1 cellular context compared by ENCODE assay signal in the genomic region with DNA sequence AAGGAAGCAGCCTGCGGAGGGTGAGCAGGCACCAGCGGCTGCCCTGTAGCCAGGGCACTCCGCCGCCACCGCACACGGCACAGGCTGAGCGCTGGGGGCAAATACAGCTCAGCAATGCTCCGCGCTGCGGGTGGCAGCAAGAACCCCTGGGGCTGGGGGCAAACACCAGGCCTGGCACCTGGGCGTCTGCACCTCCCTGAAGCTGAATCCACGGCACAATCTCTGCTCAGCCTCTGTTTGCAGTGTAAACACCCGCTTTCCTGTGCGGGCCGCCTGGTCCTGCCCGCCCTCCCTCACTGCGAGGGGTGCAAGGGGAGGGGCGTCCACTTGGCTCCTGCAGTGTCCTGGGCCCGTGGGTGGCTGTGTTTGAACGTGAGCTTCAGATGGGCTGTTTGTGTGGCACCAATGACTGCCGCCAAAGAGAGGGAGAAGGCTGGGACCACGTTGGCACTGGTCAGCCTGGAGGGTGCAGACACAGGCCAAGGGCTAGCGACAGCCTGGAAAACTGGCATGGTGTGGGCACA.
TF ChIP-seq lines count a peak whose summit lies in the region.

No MANE protein-coding gene starts in this region.

TF ChIP-seq in HepG2, 621 proteins besides CTCF, POLR2A, EP300 and RAD21 (continued from another document and continues in another):
- peak; percentile 39; the same call in 1 of the 2 replicates for TF ChIP-seq FOXK1 (CRISPR knock-in tag; IDR thresholded peaks at IDR 0.05; ENCODE audit: borderline replicate concordance, low read depth)
- TF ChIP-seq CCAR2 (optimal IDR thresholded peaks at IDR 0.05; ENCODE audit: low read depth, low read length), result no peak
- no peak for TF ChIP-seq GABPA (IDR thresholded peaks at IDR 0.05; ENCODE audit: low read depth, low read length)
- TF ChIP-seq GABPA (CRISPR knock-in tag; IDR thresholded peaks at IDR 0.05; ENCODE audit: low read depth), result no peak
- peak; percentile 66; the same call in 1 of the 2 replicates for TF ChIP-seq ZBTB34 (CRISPR knock-in tag; IDR thresholded peaks at IDR 0.05)
- TF ChIP-seq ZSCAN30 (CRISPR knock-in tag; IDR thresholded peaks at IDR 0.05), result no peak
- no peak for TF ChIP-seq SP1 (IDR thresholded peaks at IDR 0.05)
- TF ChIP-seq SP1 (CRISPR knock-in tag; IDR thresholded peaks at IDR 0.05), result no peak
- TF ChIP-seq ZFP36 (IDR thresholded peaks at IDR 0.05; ENCODE audit: borderline replicate concordance, low read depth, low read length, partially characterized antibody), result no peak
- TF ChIP-seq NAIF1 (CRISPR knock-in tag; IDR thresholded peaks at IDR 0.05; ENCODE audit: borderline replicate concordance), result no peak
- no peak for TF ChIP-seq SP4 (CRISPR knock-in tag; IDR thresholded peaks at IDR 0.05)
- TF ChIP-seq IRF2 (CRISPR knock-in tag; IDR thresholded peaks at IDR 0.05), result no peak
- TF ChIP-seq, protein P1, sequence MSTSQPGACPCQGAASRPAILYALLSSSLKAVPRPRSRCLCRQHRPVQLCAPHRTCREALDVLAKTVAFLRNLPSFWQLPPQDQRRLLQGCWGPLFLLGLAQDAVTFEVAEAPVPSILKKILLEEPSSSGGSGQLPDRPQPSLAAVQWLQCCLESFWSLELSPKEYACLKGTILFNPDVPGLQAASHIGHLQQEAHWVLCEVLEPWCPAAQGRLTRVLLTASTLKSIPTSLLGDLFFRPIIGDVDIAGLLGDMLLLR (CRISPR knock-in tag; IDR thresholded peaks at IDR 0.05), result no peak
- TF ChIP-seq NR3C1 (CRISPR knock-in tag; IDR thresholded peaks at IDR 0.05), result no peak
- TF ChIP-seq ZNF678 (CRISPR knock-in tag; IDR thresholded peaks at IDR 0.05), result no peak
- TF ChIP-seq, protein P2, sequence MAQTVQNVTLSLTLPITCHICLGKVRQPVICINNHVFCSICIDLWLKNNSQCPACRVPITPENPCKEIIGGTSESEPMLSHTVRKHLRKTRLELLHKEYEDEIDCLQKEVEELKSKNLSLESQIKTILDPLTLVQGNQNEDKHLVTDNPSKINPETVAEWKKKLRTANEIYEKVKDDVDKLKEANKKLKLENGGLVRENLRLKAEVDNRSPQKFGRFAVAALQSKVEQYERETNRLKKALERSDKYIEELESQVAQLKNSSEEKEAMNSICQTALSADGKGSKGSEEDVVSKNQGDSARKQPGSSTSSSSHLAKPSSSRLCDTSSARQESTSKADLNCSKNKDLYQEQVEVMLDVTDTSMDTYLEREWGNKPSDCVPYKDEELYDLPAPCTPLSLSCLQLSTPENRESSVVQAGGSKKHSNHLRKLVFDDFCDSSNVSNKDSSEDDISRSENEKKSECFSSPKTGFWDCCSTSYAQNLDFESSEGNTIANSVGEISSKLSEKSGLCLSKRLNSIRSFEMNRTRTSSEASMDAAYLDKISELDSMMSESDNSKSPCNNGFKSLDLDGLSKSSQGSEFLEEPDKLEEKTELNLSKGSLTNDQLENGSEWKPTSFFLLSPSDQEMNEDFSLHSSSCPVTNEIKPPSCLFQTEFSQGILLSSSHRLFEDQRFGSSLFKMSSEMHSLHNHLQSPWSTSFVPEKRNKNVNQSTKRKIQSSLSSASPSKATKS (CRISPR knock-in tag; IDR thresholded peaks at IDR 0.05), result no peak
- TF ChIP-seq THRA (CRISPR knock-in tag; IDR thresholded peaks at IDR 0.05; ENCODE audit: borderline replicate concordance), result no peak
- peak; percentile 18; the same call in 1 of the 2 replicates for TF ChIP-seq KAT8 (CRISPR knock-in tag; IDR thresholded peaks at IDR 0.05)
- TF ChIP-seq, protein P3, sequence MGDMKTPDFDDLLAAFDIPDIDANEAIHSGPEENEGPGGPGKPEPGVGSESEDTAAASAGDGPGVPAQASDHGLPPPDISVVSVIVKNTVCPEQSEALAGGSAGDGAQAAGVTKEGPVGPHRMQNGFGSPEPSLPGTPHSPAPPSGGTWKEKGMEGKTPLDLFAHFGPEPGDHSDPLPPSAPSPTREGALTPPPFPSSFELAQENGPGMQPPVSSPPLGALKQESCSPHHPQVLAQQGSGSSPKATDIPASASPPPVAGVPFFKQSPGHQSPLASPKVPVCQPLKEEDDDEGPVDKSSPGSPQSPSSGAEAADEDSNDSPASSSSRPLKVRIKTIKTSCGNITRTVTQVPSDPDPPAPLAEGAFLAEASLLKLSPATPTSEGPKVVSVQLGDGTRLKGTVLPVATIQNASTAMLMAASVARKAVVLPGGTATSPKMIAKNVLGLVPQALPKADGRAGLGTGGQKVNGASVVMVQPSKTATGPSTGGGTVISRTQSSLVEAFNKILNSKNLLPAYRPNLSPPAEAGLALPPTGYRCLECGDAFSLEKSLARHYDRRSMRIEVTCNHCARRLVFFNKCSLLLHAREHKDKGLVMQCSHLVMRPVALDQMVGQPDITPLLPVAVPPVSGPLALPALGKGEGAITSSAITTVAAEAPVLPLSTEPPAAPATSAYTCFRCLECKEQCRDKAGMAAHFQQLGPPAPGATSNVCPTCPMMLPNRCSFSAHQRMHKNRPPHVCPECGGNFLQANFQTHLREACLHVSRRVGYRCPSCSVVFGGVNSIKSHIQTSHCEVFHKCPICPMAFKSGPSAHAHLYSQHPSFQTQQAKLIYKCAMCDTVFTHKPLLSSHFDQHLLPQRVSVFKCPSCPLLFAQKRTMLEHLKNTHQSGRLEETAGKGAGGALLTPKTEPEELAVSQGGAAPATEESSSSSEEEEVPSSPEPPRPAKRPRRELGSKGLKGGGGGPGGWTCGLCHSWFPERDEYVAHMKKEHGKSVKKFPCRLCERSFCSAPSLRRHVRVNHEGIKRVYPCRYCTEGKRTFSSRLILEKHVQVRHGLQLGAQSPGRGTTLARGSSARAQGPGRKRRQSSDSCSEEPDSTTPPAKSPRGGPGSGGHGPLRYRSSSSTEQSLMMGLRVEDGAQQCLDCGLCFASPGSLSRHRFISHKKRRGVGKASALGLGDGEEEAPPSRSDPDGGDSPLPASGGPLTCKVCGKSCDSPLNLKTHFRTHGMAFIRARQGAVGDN (CRISPR knock-in tag; IDR thresholded peaks at IDR 0.05), result peak; percentile 86
- no peak for TF ChIP-seq MTF1 (CRISPR knock-in tag; IDR thresholded peaks at IDR 0.05)
- TF ChIP-seq ZFP41 (CRISPR knock-in tag; IDR thresholded peaks at IDR 0.05; ENCODE audit: borderline replicate concordance), result no peak
- TF ChIP-seq ELF4 (CRISPR knock-in tag; IDR thresholded peaks at IDR 0.05; ENCODE audit: borderline replicate concordance), result no peak
- TF ChIP-seq HNRNPLL (IDR thresholded peaks at IDR 0.05; ENCODE audit: low read depth, low read length, poor library complexity, severe bottlenecking), result peak; percentile 51
- TF ChIP-seq ELF1 (CRISPR knock-in tag; IDR thresholded peaks at IDR 0.05), result no peak; the same call in 1 of the 2 replicates
- no peak for TF ChIP-seq KLF13 (CRISPR knock-in tag; IDR thresholded peaks at IDR 0.05)
- TF ChIP-seq, protein P4, sequence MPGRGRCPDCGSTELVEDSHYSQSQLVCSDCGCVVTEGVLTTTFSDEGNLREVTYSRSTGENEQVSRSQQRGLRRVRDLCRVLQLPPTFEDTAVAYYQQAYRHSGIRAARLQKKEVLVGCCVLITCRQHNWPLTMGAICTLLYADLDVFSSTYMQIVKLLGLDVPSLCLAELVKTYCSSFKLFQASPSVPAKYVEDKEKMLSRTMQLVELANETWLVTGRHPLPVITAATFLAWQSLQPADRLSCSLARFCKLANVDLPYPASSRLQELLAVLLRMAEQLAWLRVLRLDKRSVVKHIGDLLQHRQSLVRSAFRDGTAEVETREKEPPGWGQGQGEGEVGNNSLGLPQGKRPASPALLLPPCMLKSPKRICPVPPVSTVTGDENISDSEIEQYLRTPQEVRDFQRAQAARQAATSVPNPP (CRISPR knock-in tag; IDR thresholded peaks at IDR 0.05), result no peak
- no peak for TF ChIP-seq ZNF496 (CRISPR knock-in tag; IDR thresholded peaks at IDR 0.05; ENCODE audit: insufficient replicate concordance)
- no peak for TF ChIP-seq ZBTB43 (CRISPR knock-in tag; conservative IDR thresholded peaks at IDR 0.05)
- TF ChIP-seq ZNF660 (CRISPR knock-in tag; IDR thresholded peaks at IDR 0.05; ENCODE audit: borderline replicate concordance, low read depth), result no peak
- TF ChIP-seq JDP2 (CRISPR knock-in tag; IDR thresholded peaks at IDR 0.05; ENCODE audit: borderline replicate concordance), result no peak
- TF ChIP-seq, protein P5, sequence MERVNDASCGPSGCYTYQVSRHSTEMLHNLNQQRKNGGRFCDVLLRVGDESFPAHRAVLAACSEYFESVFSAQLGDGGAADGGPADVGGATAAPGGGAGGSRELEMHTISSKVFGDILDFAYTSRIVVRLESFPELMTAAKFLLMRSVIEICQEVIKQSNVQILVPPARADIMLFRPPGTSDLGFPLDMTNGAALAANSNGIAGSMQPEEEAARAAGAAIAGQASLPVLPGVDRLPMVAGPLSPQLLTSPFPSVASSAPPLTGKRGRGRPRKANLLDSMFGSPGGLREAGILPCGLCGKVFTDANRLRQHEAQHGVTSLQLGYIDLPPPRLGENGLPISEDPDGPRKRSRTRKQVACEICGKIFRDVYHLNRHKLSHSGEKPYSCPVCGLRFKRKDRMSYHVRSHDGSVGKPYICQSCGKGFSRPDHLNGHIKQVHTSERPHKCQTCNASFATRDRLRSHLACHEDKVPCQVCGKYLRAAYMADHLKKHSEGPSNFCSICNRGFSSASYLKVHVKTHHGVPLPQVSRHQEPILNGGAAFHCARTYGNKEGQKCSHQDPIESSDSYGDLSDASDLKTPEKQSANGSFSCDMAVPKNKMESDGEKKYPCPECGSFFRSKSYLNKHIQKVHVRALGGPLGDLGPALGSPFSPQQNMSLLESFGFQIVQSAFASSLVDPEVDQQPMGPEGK (CRISPR knock-in tag; IDR thresholded peaks at IDR 0.05), result peak; percentile 94
- peak; percentile 78 for TF ChIP-seq ZFX (CRISPR knock-in tag; IDR thresholded peaks at IDR 0.05; ENCODE audit: low read depth)
- TF ChIP-seq ZNF510 (CRISPR knock-in tag; IDR thresholded peaks at IDR 0.05; ENCODE audit: low read depth), result no peak
- TF ChIP-seq ATF2 (CRISPR knock-in tag; IDR thresholded peaks at IDR 0.05), result peak; percentile 45; the same call in 1 of the 2 replicates
- TF ChIP-seq MZF1 (CRISPR knock-in tag; IDR thresholded peaks at IDR 0.05; ENCODE audit: borderline replicate concordance), result no peak
- TF ChIP-seq, protein P6, sequence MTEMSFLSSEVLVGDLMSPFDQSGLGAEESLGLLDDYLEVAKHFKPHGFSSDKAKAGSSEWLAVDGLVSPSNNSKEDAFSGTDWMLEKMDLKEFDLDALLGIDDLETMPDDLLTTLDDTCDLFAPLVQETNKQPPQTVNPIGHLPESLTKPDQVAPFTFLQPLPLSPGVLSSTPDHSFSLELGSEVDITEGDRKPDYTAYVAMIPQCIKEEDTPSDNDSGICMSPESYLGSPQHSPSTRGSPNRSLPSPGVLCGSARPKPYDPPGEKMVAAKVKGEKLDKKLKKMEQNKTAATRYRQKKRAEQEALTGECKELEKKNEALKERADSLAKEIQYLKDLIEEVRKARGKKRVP (CRISPR knock-in tag; IDR thresholded peaks at IDR 0.05), result no peak
- no peak for TF ChIP-seq ZNF589 (CRISPR knock-in tag; conservative IDR thresholded peaks at IDR 0.05)
- TF ChIP-seq, protein P7, sequence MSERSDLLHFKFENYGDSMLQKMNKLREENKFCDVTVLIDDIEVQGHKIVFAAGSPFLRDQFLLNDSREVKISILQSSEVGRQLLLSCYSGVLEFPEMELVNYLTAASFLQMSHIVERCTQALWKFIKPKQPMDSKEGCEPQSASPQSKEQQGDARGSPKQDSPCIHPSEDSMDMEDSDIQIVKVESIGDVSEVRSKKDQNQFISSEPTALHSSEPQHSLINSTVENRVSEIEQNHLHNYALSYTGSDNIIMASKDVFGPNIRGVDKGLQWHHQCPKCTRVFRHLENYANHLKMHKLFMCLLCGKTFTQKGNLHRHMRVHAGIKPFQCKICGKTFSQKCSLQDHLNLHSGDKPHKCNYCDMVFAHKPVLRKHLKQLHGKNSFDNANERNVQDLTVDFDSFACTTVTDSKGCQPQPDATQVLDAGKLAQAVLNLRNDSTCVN (CRISPR knock-in tag; IDR thresholded peaks at IDR 0.05; ENCODE audit: borderline replicate concordance), result no peak
- no peak for TF ChIP-seq ZNF382 (CRISPR knock-in tag; IDR thresholded peaks at IDR 0.05; ENCODE audit: borderline replicate concordance)
- TF ChIP-seq CHCHD3 (CRISPR knock-in tag; IDR thresholded peaks at IDR 0.05), result no peak
- TF ChIP-seq NPAS2 (CRISPR knock-in tag; IDR thresholded peaks at IDR 0.05; ENCODE audit: borderline replicate concordance), result no peak
- no peak for TF ChIP-seq MAFG (CRISPR knock-in tag; IDR thresholded peaks at IDR 0.05)
- no peak for TF ChIP-seq MYNN (CRISPR knock-in tag; IDR thresholded peaks at IDR 0.05; ENCODE audit: low read depth)
- TF ChIP-seq RBFOX2 (IDR thresholded peaks at IDR 0.05; ENCODE audit: low read depth, low read length), result peak; percentile 78
- no peak for TF ChIP-seq PHF20 (CRISPR knock-in tag; IDR thresholded peaks at IDR 0.05)
